Comparison of ENCODE assay signal across 1 cellular context in the genomic region with DNA sequence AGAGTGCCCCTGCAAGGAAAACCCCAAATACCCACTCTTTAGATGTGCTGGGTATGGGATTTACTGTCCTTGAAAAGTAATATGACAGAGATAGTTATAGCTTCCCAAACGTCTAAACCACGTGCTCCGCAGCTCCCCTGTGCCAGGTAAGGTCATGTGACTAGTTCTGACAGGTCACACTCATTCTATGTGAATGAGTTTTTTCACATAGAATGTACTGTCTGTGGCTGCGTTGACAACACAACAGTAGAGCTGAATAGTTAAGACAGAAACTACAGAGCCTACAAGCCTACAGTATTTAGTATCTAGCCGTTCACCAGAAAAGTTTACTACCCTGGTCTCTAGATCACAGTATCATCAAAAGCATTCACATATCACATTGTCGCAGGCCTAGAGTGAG.
TF ChIP-seq lines count a peak whose summit lies in the region.

No MANE protein-coding gene starts in this region.

TF ChIP-seq in K562, 482 proteins besides CTCF, POLR2A, EP300 and RAD21:
- TF ChIP-seq, protein P1, sequence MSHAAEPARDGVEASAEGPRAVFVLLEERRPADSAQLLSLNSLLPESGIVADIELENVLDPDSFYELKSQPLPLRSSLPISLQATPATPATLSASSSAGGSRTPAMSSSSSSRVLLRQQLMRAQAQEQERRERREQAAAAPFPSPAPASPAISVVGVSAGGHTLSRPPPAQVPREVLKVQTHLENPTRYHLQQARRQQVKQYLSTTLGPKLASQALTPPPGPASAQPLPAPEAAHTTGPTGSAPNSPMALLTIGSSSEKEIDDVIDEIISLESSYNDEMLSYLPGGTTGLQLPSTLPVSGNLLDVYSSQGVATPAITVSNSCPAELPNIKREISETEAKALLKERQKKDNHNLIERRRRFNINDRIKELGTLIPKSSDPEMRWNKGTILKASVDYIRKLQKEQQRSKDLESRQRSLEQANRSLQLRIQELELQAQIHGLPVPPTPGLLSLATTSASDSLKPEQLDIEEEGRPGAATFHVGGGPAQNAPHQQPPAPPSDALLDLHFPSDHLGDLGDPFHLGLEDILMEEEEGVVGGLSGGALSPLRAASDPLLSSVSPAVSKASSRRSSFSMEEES (CRISPR knock-in tag; IDR thresholded peaks at IDR 0.05), result peak; percentile 79
- no peak for TF ChIP-seq SMARCB1 (IDR thresholded peaks at IDR 0.05; ENCODE audit: insufficient read length, low read depth)
TF ChIP-seq in K562: peak in this region for 1.
